Comparison of ENCODE assay signal across 1 cellular context in the genomic region with DNA sequence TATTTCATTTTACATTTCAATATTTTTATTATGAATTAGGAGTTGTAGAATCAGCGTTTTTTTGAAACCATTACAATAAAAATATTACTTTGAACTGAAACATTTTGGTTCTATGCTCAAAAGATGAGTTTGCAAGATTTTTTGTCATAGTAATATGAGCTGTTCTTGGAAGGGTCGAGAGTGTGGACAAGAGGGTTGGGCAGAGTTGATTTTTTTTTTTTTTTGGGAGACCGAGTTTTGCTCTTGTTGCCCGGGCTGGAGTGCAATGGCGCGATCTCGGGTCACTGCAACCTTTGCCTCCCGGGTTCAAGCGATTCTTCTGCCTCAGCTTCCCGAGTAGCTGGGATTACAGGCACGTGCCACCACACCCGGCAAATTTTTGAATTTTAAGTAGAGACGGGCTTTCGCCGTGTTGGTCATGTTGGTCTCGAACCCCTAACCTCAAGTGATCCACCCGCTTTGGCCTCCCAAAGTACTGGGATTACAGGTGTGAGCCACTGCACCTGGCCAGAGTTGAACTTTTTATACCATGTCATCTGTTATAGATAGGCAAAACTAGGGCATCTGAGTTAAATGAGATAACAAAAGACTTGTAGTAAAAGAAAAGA.
TF ChIP-seq lines count a peak whose summit lies in the region.

No MANE protein-coding gene starts in this region.

TF ChIP-seq in K562, 482 proteins besides CTCF, POLR2A, EP300 and RAD21 (continued from another document and continues in another):
- TF ChIP-seq, protein P1, sequence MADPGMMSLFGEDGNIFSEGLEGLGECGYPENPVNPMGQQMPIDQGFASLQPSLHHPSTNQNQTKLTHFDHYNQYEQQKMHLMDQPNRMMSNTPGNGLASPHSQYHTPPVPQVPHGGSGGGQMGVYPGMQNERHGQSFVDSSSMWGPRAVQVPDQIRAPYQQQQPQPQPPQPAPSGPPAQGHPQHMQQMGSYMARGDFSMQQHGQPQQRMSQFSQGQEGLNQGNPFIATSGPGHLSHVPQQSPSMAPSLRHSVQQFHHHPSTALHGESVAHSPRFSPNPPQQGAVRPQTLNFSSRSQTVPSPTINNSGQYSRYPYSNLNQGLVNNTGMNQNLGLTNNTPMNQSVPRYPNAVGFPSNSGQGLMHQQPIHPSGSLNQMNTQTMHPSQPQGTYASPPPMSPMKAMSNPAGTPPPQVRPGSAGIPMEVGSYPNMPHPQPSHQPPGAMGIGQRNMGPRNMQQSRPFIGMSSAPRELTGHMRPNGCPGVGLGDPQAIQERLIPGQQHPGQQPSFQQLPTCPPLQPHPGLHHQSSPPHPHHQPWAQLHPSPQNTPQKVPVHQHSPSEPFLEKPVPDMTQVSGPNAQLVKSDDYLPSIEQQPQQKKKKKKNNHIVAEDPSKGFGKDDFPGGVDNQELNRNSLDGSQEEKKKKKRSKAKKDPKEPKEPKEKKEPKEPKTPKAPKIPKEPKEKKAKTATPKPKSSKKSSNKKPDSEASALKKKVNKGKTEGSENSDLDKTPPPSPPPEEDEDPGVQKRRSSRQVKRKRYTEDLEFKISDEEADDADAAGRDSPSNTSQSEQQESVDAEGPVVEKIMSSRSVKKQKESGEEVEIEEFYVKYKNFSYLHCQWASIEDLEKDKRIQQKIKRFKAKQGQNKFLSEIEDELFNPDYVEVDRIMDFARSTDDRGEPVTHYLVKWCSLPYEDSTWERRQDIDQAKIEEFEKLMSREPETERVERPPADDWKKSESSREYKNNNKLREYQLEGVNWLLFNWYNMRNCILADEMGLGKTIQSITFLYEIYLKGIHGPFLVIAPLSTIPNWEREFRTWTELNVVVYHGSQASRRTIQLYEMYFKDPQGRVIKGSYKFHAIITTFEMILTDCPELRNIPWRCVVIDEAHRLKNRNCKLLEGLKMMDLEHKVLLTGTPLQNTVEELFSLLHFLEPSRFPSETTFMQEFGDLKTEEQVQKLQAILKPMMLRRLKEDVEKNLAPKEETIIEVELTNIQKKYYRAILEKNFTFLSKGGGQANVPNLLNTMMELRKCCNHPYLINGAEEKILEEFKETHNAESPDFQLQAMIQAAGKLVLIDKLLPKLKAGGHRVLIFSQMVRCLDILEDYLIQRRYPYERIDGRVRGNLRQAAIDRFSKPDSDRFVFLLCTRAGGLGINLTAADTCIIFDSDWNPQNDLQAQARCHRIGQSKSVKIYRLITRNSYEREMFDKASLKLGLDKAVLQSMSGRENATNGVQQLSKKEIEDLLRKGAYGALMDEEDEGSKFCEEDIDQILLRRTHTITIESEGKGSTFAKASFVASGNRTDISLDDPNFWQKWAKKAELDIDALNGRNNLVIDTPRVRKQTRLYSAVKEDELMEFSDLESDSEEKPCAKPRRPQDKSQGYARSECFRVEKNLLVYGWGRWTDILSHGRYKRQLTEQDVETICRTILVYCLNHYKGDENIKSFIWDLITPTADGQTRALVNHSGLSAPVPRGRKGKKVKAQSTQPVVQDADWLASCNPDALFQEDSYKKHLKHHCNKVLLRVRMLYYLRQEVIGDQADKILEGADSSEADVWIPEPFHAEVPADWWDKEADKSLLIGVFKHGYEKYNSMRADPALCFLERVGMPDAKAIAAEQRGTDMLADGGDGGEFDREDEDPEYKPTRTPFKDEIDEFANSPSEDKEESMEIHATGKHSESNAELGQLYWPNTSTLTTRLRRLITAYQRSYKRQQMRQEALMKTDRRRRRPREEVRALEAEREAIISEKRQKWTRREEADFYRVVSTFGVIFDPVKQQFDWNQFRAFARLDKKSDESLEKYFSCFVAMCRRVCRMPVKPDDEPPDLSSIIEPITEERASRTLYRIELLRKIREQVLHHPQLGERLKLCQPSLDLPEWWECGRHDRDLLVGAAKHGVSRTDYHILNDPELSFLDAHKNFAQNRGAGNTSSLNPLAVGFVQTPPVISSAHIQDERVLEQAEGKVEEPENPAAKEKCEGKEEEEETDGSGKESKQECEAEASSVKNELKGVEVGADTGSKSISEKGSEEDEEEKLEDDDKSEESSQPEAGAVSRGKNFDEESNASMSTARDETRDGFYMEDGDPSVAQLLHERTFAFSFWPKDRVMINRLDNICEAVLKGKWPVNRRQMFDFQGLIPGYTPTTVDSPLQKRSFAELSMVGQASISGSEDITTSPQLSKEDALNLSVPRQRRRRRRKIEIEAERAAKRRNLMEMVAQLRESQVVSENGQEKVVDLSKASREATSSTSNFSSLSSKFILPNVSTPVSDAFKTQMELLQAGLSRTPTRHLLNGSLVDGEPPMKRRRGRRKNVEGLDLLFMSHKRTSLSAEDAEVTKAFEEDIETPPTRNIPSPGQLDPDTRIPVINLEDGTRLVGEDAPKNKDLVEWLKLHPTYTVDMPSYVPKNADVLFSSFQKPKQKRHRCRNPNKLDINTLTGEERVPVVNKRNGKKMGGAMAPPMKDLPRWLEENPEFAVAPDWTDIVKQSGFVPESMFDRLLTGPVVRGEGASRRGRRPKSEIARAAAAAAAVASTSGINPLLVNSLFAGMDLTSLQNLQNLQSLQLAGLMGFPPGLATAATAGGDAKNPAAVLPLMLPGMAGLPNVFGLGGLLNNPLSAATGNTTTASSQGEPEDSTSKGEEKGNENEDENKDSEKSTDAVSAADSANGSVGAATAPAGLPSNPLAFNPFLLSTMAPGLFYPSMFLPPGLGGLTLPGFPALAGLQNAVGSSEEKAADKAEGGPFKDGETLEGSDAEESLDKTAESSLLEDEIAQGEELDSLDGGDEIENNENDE (IDR thresholded peaks at IDR 0.05; ENCODE audit: low read depth, low read length), result no peak
- TF ChIP-seq SUPT5H (IDR thresholded peaks at IDR 0.05), result peak; percentile 24; the same call in 1 of the 2 replicates
- TF ChIP-seq GTF2E2 (tag; IDR thresholded peaks at IDR 0.05), result no peak
- TF ChIP-seq RB1 (IDR thresholded peaks at IDR 0.05; ENCODE audit: low read depth), result no peak
- TF ChIP-seq CBFA2T3 (IDR thresholded peaks at IDR 0.05), result peak; percentile 27; the same call in 1 of the 2 replicates
- no peak for TF ChIP-seq SRSF7 (optimal IDR thresholded peaks at IDR 0.05; ENCODE audit: low read depth, low read length)
- TF ChIP-seq ERF (CRISPR knock-in tag; IDR thresholded peaks at IDR 0.05), result no peak
- TF ChIP-seq CBX8 (IDR thresholded peaks at IDR 0.05; ENCODE audit: borderline replicate concordance, extremely low read depth, low read depth, low read length, poor library complexity, severe bottlenecking), result no peak
- no peak for TF ChIP-seq ZNF583 (CRISPR knock-in tag; IDR thresholded peaks at IDR 0.05)
- no peak for TF ChIP-seq ZNF124 (CRISPR knock-in tag; IDR thresholded peaks at IDR 0.05)
- no peak for TF ChIP-seq FOXK1 (CRISPR knock-in tag; IDR thresholded peaks at IDR 0.05; ENCODE audit: borderline replicate concordance)
- TF ChIP-seq ASH1L (IDR thresholded peaks at IDR 0.05; ENCODE audit: borderline replicate concordance, low read depth, partially characterized antibody), result no peak
- TF ChIP-seq GATAD2A (IDR thresholded peaks at IDR 0.05), result no peak
- peak; percentile 31; the same call in 1 of the 2 replicates for TF ChIP-seq EP400 (IDR thresholded peaks at IDR 0.05)
- peak; percentile 35; the same call in 1 of the 2 replicates for TF ChIP-seq RBFOX2 (IDR thresholded peaks at IDR 0.05; ENCODE audit: low read depth, low read length)
- no peak for TF ChIP-seq E4F1 (CRISPR knock-in tag; IDR thresholded peaks at IDR 0.05; ENCODE audit: borderline replicate concordance)
- TF ChIP-seq, protein P2, sequence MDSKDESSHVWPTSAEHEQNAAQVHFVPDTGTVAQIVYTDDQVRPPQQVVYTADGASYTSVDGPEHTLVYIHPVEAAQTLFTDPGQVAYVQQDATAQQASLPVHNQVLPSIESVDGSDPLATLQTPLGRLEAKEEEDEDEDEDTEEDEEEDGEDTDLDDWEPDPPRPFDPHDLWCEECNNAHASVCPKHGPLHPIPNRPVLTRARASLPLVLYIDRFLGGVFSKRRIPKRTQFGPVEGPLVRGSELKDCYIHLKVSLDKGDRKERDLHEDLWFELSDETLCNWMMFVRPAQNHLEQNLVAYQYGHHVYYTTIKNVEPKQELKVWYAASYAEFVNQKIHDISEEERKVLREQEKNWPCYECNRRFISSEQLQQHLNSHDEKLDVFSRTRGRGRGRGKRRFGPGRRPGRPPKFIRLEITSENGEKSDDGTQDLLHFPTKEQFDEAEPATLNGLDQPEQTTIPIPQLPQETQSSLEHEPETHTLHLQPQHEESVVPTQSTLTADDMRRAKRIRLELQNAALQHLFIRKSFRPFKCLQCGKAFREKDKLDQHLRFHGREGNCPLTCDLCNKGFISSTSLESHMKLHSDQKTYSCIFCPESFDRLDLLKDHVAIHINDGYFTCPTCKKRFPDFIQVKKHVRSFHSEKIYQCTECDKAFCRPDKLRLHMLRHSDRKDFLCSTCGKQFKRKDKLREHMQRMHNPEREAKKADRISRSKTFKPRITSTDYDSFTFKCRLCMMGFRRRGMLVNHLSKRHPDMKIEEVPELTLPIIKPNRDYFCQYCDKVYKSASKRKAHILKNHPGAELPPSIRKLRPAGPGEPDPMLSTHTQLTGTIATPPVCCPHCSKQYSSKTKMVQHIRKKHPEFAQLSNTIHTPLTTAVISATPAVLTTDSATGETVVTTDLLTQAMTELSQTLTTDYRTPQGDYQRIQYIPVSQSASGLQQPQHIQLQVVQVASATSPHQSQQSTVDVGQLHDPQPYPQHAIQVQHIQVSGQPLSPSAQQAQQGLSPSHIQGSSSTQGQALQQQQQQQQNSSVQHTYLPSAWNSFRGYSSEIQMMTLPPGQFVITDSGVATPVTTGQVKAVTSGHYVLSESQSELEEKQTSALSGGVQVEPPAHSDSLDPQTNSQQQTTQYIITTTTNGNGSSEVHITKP (IDR thresholded peaks at IDR 0.05; ENCODE audit: partially characterized antibody), result peak; percentile 45
- no peak for TF ChIP-seq ZNF274 (IDR thresholded peaks at IDR 0.05; ENCODE audit: borderline replicate concordance, low read depth, low read length)
- no peak for TF ChIP-seq ELF4 (CRISPR knock-in tag; IDR thresholded peaks at IDR 0.05)
- TF ChIP-seq GTF2B (IDR thresholded peaks at IDR 0.05; ENCODE audit: extremely low read depth, insufficient read length), result no peak
- TF ChIP-seq SOX6 (IDR thresholded peaks at IDR 0.05), result no peak
- TF ChIP-seq FIP1L1 (IDR thresholded peaks at IDR 0.05; ENCODE audit: low read depth, low read length, poor library complexity, severe bottlenecking), result no peak
- TF ChIP-seq CHD2 (IDR thresholded peaks at IDR 0.05; ENCODE audit: low read depth, low read length), result no peak
- 0 out of 2 replicates have a peak, but pooled peaks have one; percentile 16 for TF ChIP-seq L3MBTL2 (IDR thresholded peaks at IDR 0.05)
- TF ChIP-seq ZNF644 (tag; IDR thresholded peaks at IDR 0.05; ENCODE audit: low read depth), result no peak
- no peak for TF ChIP-seq PML (IDR thresholded peaks at IDR 0.05; ENCODE audit: low read length)
- TF ChIP-seq POLR2AphosphoS5 (IDR thresholded peaks at IDR 0.05; ENCODE audit: control insufficient read depth, insufficient read depth, low read depth, low read length), result no peak
- no peak for TF ChIP-seq ZNF140 (CRISPR knock-in tag; IDR thresholded peaks at IDR 0.05)
- no peak for TF ChIP-seq ETS1 (conservative IDR thresholded peaks at IDR 0.05; ENCODE audit: control insufficient read depth, low read depth, low read length)
- peak in 1 of 2 experiments; percentile 70; a peak in 1 of 4 replicates for TF ChIP-seq MLLT1 (IDR thresholded peaks at IDR 0.05)
- TF ChIP-seq KAT7 (CRISPR knock-in tag; IDR thresholded peaks at IDR 0.05; ENCODE audit: borderline replicate concordance), result no peak
- TF ChIP-seq ILF3 (IDR thresholded peaks at IDR 0.05; ENCODE audit: borderline replicate concordance), result no peak
- no peak for TF ChIP-seq ZBED1 (IDR thresholded peaks at IDR 0.05)
- TF ChIP-seq MBD2 (IDR thresholded peaks at IDR 0.05; ENCODE audit: borderline replicate concordance, low read depth), result no peak
- TF ChIP-seq ZNF766 (CRISPR knock-in tag; conservative IDR thresholded peaks at IDR 0.05), result 0 out of 2 replicates have a peak, but pooled peaks have one; percentile 38
